19 cellular contexts compared by ENCODE assay signal in the genomic region with DNA sequence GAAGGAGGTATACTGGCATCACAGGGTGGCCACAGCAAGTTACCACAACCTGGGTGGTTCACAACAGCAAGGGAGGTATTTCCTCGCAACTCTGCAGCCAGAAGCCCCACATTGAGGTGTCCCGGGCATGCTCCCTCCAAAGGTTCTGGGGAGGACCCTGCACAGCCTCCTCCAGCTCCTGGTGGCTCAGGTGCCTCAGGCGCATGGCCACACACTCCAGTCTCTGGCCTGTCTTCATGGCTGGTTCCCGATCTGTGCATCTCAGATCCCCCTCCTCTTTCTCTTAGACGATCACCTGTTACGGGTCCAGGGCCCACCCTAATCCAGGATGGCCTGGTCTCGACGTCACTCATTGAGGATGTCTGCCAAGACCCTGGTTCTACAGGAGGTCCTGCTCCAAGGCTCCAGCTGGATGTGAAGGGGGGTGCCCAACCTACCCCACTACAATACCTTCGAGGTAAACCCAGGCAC.
"Had no signal": no experiment of that assay in that cellular context is flagged by ENCODE, and none has a peak within 500 bp of the region (broad histone marks: within the 10 kb centered on the region; RNA-seq: fewer than 3 reads in every experiment).

No MANE protein-coding gene starts in this region.

- H3K27me3 ChIP-seq: breast epithelium, uterus had no signal

- H3K36me3 ChIP-seq: breast epithelium, left lung, spleen, uterus, WERI-Rb-1 had no signal

- H3K9me3 ChIP-seq: breast epithelium, left lung, spleen, uterus had no signal

- DNase-seq: activated CD4-positive, alpha-beta T cell treated with anti-CD3 and anti-CD28 coated beads for 1 hour; activated naive CD4-positive, alpha-beta T cell treated with anti-CD3 and anti-CD28 coated beads, Interleukin-2, amount 50 U/mL, for 16 hours; activated T-cell treated with anti-CD3 and anti-CD28 coated beads for 4 hours; cerebellar nuclear complex; cortex of kidney; foreskin melanocyte; glutamatergic neuron; hypothalamus; stimulated activated CD4-positive, alpha-beta T cell treated with anti-CD3 and anti-CD28 coated beads, Interleukin-4, amount 100 ng/mL, for 4 hours; stimulated activated naive B cell treated with anti-CD40 and anti-IgM and Interleukin-4, amounts not matched to agents 10 μg/mL and 1 μg/mL and 100 μg/mL, for 72 hours; WERI-Rb-1 had no signal

- ATAC-seq: activated T-helper 17 cell treated with anti-CD3 and anti-CD28 coated beads, Interleukin-2, amount 50 U/mL, for 72 hours; left lung; stimulated activated naive B cell treated with anti-CD40 and anti-IgM and Interleukin-4, amounts not matched to agents 10 μg/mL and 1 μg/mL and 100 μg/mL, for 72 hours had no signal

- H3K4me1 ChIP-seq: uterus had no signal

- FAIRE-seq: astrocyte, endometrium, keratinocyte had no signal

- H3K27ac ChIP-seq: breast epithelium, left lung, spleen, uterus, WERI-Rb-1 had no signal

- H3K4me3 ChIP-seq: breast epithelium, left lung, spleen, uterus had no signal
